ENCODE assay signal across 8 cellular contexts in genomic region chr1:73587080-73587479, GRCh38.
"Had no signal": no experiment of that assay in that cellular context is flagged by ENCODE, and none has a peak within 500 bp of the region (broad histone marks: within the 10 kb centered on the region; RNA-seq: fewer than 3 reads in every experiment).

No MANE protein-coding gene starts in this region.

- H3K4me3 ChIP-seq: GM12878 had no signal

- FAIRE-seq: G401.6, GM12891, GM12892, GM18507, GM19239 had no signal

- ATAC-seq: GM12878 had no signal

- DNase-seq: GDM1, GF-D8 had no signal
